In genomic region chr2:218418717-218419458, GRCh38 we compare ENCODE assay signal across 1 cellular context.
TF ChIP-seq lines count a peak whose summit lies in the region.

Gene VIL1 (plus strand): TSS chr2:218419123. CDS start chr2:218423779, 4,656 bp downstream.

TF ChIP-seq in HepG2, 621 proteins besides CTCF, POLR2A, EP300 and RAD21 (continued from another document and continues in another):
- peak; percentile 78 for TF ChIP-seq ZNF414 (CRISPR knock-in tag; IDR thresholded peaks at IDR 0.05)
- TF ChIP-seq RBFOX2 (IDR thresholded peaks at IDR 0.05; ENCODE audit: low read depth, low read length): peak; percentile 66
- TF ChIP-seq ZNF747 (CRISPR knock-in tag; IDR thresholded peaks at IDR 0.05; ENCODE audit: borderline replicate concordance): peak; percentile 78; the same call in 1 of the 2 replicates
- TF ChIP-seq NFAT5 (CRISPR knock-in tag; IDR thresholded peaks at IDR 0.05): no peak
- peak; percentile 35; the same call in 1 of the 2 replicates for TF ChIP-seq CBFB (CRISPR knock-in tag; IDR thresholded peaks at IDR 0.05)
- peak; percentile 83; the same call in 1 of the 2 replicates for TF ChIP-seq DMAP1 (CRISPR knock-in tag; IDR thresholded peaks at IDR 0.05)
- TF ChIP-seq ZNF704 (CRISPR knock-in tag; IDR thresholded peaks at IDR 0.05; ENCODE audit: borderline replicate concordance): 0 out of 2 replicates have a peak, but pooled peaks have one; percentile 16
- TF ChIP-seq ZNF33B (CRISPR knock-in tag; IDR thresholded peaks at IDR 0.05): peak; percentile 22
- no peak for TF ChIP-seq PLSCR1 (CRISPR knock-in tag; IDR thresholded peaks at IDR 0.05; ENCODE audit: borderline replicate concordance)
- peak; percentile 71; the same call in 1 of the 2 replicates for TF ChIP-seq ZNF503 (CRISPR knock-in tag; IDR thresholded peaks at IDR 0.05)
- TF ChIP-seq ZNF496 (CRISPR knock-in tag; IDR thresholded peaks at IDR 0.05; ENCODE audit: insufficient replicate concordance): no peak
- peak; percentile 90 for TF ChIP-seq ZNF687 (CRISPR knock-in tag; IDR thresholded peaks at IDR 0.05)
- TF ChIP-seq SCMH1 (CRISPR knock-in tag; IDR thresholded peaks at IDR 0.05; ENCODE audit: borderline replicate concordance): no peak
- TF ChIP-seq XRCC5 (optimal IDR thresholded peaks at IDR 0.05; ENCODE audit: low read length): peak; percentile 74
- TF ChIP-seq MED13 (CRISPR knock-in tag; IDR thresholded peaks at IDR 0.05): peak; percentile 47; the same call in 1 of the 2 replicates
- TF ChIP-seq RBM39 (IDR thresholded peaks at IDR 0.05; ENCODE audit: low read depth, low read length, poor library complexity, severe bottlenecking): peak; percentile 39
- 0 out of 2 replicates have a peak, but pooled peaks have one; percentile 6 for TF ChIP-seq ZBTB39 (CRISPR knock-in tag; IDR thresholded peaks at IDR 0.05)
- no peak for TF ChIP-seq ZBTB2 (CRISPR knock-in tag; IDR thresholded peaks at IDR 0.05; ENCODE audit: low read depth)
- TF ChIP-seq ZBED4 (CRISPR knock-in tag; IDR thresholded peaks at IDR 0.05; ENCODE audit: borderline replicate concordance): 0 out of 2 replicates have a peak, but pooled peaks have one; percentile 65
- peak; percentile 26; the same call in 1 of the 3 replicates for TF ChIP-seq MXI1 (IDR thresholded peaks at IDR 0.05; ENCODE audit: borderline replicate concordance, low read depth, low read length)
- TF ChIP-seq ZNF18 (CRISPR knock-in tag; IDR thresholded peaks at IDR 0.05; ENCODE audit: insufficient replicate concordance): peak; percentile 34
- TF ChIP-seq TEAD3 (CRISPR knock-in tag; optimal IDR thresholded peaks at IDR 0.05; ENCODE audit: borderline replicate concordance): peak; percentile 54
- TF ChIP-seq TFDP1 (CRISPR knock-in tag; IDR thresholded peaks at IDR 0.05; ENCODE audit: borderline replicate concordance): no peak; the same call in 1 of the 2 replicates
